28 cellular contexts compared by ENCODE assay signal in the genomic region with DNA sequence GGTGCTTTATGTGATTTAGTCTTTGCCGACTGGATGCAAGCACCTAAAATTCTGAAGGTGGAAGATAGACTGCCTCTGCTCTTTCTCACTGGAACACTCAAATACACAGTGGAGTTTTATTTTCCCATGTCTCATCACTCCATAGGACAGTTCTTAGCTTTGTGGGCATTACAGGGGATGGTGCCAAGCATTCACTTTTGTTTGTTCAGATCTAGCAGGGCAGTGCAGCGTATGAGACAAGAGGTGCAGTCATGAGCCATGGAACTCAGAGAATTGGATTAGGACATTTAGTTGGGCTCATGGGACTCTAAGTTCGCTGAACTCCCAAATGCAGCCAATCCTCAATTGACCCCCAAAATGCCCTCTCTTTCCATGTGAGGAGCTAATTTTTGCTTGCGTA.
"Had no signal": no experiment of that assay in that cellular context is flagged by ENCODE, and none has a peak within 500 bp of the region (broad histone marks: within the 10 kb centered on the region; RNA-seq: fewer than 3 reads in every experiment).

No MANE protein-coding gene starts in this region.

- H3K27ac ChIP-seq: breast epithelium, esophagus muscularis mucosa, foreskin keratinocyte, skin epidermis, stomach, testis, transverse colon had no signal

- H3K4me1 ChIP-seq: breast epithelium, esophagus muscularis mucosa, foreskin keratinocyte, stomach, testis, transverse colon had no signal

- H3K27me3 Mint-ChIP-seq: activated CD4-positive, alpha-beta memory T cell treated with anti-CD3 and anti-CD28 coated beads, Interleukin-2, amount 10 ng/mL, durations not matched to agents 7 days and 5 days; activated CD4-positive, alpha-beta T cell treated with anti-CD3 and anti-CD28 coated beads, Interleukin-2, amount 10 ng/mL, durations not matched to agents 24 days and 14 days; activated T-cell treated with anti-CD3 and anti-CD28 coated beads, Interleukin-2, amount 50 U/mL, for 24 hours; central memory CD8-positive, alpha-beta T cell; dendritic cell treated with granulocyte-macrophage colony-stimulating factor and Interleukin-4, amounts not matched to agents 40 ng/mL and 50 ng/mL, for 4 days; naive thymus-derived CD8-positive, alpha-beta T cell; stimulated activated memory B cell treated with anti-CD40 and anti-IgM and Interleukin-4, amounts not matched to agents 10 μg/mL and 1 μg/mL and 100 μg/mL, for 72 hours had no signal

- H3K27me3 ChIP-seq: breast epithelium, esophagus muscularis mucosa, foreskin keratinocyte, stomach, testis, transverse colon had no signal

- H3K27ac Mint-ChIP-seq: activated CD4-positive, alpha-beta memory T cell treated with anti-CD3 and anti-CD28 coated beads, Interleukin-2, amount 10 ng/mL, durations not matched to agents 7 days and 5 days; activated CD4-positive, alpha-beta T cell treated with anti-CD3 and anti-CD28 coated beads, Interleukin-2, amount 10 ng/mL, durations not matched to agents 24 days and 14 days; activated T-cell treated with anti-CD3 and anti-CD28 coated beads, Interleukin-2, amount 50 U/mL, for 24 hours; dendritic cell treated with granulocyte-macrophage colony-stimulating factor and Interleukin-4, amounts not matched to agents 40 ng/mL and 50 ng/mL, for 4 days; naive thymus-derived CD8-positive, alpha-beta T cell; stimulated activated memory B cell treated with anti-CD40 and anti-IgM and Interleukin-4, amounts not matched to agents 10 μg/mL and 1 μg/mL and 100 μg/mL, for 72 hours had no signal

- ATAC-seq: foreskin keratinocyte; left cardiac atrium; left ventricle myocardium superior; naive thymus-derived CD8-positive, alpha-beta T cell; sciatic nerve; stimulated activated memory B cell treated with anti-CD40 and anti-IgM and Interleukin-4, amounts not matched to agents 10 μg/mL and 1 μg/mL and 100 μg/mL, for 72 hours had no signal

- H3K36me3 Mint-ChIP-seq: naive thymus-derived CD8-positive, alpha-beta T cell; stimulated activated memory B cell treated with anti-CD40 and anti-IgM and Interleukin-4, amounts not matched to agents 10 μg/mL and 1 μg/mL and 100 μg/mL, for 72 hours had no signal

- DNase-seq: activated CD4-positive, alpha-beta memory T cell treated with anti-CD3 and anti-CD28 coated beads, Interleukin-2, amount 10 ng/mL, durations not matched to agents 7 days and 5 days; activated CD4-positive, alpha-beta T cell treated with anti-CD3 and anti-CD28 coated beads, Interleukin-2, amount 10 ng/mL, durations not matched to agents 24 days and 14 days; activated CD4-positive, CD25-positive, alpha-beta regulatory T cell treated with anti-CD3 and anti-CD28 coated beads, Interleukin-2, amount 50 U/mL, for 72 hours; activated CD8-positive, alpha-beta memory T cell treated with anti-CD3 and anti-CD28 coated beads, Interleukin-2, amount 50 U/mL, for 48 hours; activated gamma-delta T cell; activated naive CD4-positive, alpha-beta T cell treated with anti-CD3 and anti-CD28 coated beads, Interleukin-2, amount 50 U/mL, for 16 hours; activated T-cell treated with anti-CD3 and anti-CD28 coated beads, Interleukin-2, amount 50 U/mL, for 24 hours; amniotic stem cell; effector CD4-positive, alpha-beta T cell; foreskin keratinocyte; islet precursor cell; left cardiac atrium; left ventricle myocardium superior; naive thymus-derived CD8-positive, alpha-beta T cell; stimulated activated CD4-positive, alpha-beta T cell treated with anti-CD3 and anti-CD28 coated beads, Interleukin-4, amount 100 ng/mL, for 4 hours; stimulated activated CD8-positive, alpha-beta memory T cell treated with anti-CD3 and anti-CD28 coated beads, Interleukin-4, amount 100 ng/mL, for 48 hours; stomach; T-helper 2 cell; testis; transverse colon had no signal

- H3K4me3 Mint-ChIP-seq: activated CD4-positive, alpha-beta memory T cell treated with anti-CD3 and anti-CD28 coated beads, Interleukin-2, amount 10 ng/mL, durations not matched to agents 7 days and 5 days; activated CD4-positive, alpha-beta T cell treated with anti-CD3 and anti-CD28 coated beads, Interleukin-2, amount 10 ng/mL, durations not matched to agents 24 days and 14 days; activated T-cell treated with anti-CD3 and anti-CD28 coated beads, Interleukin-2, amount 50 U/mL, for 24 hours; central memory CD8-positive, alpha-beta T cell; dendritic cell treated with granulocyte-macrophage colony-stimulating factor and Interleukin-4, amounts not matched to agents 40 ng/mL and 50 ng/mL, for 4 days; naive thymus-derived CD8-positive, alpha-beta T cell; neural crest cell; stimulated activated memory B cell treated with anti-CD40 and anti-IgM and Interleukin-4, amounts not matched to agents 10 μg/mL and 1 μg/mL and 100 μg/mL, for 72 hours had no signal

- H3K9me3 Mint-ChIP-seq: activated CD4-positive, alpha-beta memory T cell treated with anti-CD3 and anti-CD28 coated beads, Interleukin-2, amount 10 ng/mL, durations not matched to agents 7 days and 5 days; activated CD4-positive, alpha-beta T cell treated with anti-CD3 and anti-CD28 coated beads, Interleukin-2, amount 10 ng/mL, durations not matched to agents 24 days and 14 days; central memory CD8-positive, alpha-beta T cell; dendritic cell treated with granulocyte-macrophage colony-stimulating factor and Interleukin-4, amounts not matched to agents 40 ng/mL and 50 ng/mL, for 4 days; stimulated activated memory B cell treated with anti-CD40 and anti-IgM and Interleukin-4, amounts not matched to agents 10 μg/mL and 1 μg/mL and 100 μg/mL, for 72 hours had no signal

- H3K9me3 ChIP-seq: breast epithelium, stomach, testis, transverse colon had no signal

- H3K36me3 ChIP-seq: breast epithelium, esophagus muscularis mucosa, stomach, transverse colon had no signal

- H3K4me1 Mint-ChIP-seq: activated CD4-positive, alpha-beta memory T cell treated with anti-CD3 and anti-CD28 coated beads, Interleukin-2, amount 10 ng/mL, durations not matched to agents 7 days and 5 days; activated CD4-positive, alpha-beta T cell treated with anti-CD3 and anti-CD28 coated beads, Interleukin-2, amount 10 ng/mL, durations not matched to agents 24 days and 14 days; central memory CD8-positive, alpha-beta T cell; naive thymus-derived CD8-positive, alpha-beta T cell; neural crest cell; stimulated activated memory B cell treated with anti-CD40 and anti-IgM and Interleukin-4, amounts not matched to agents 10 μg/mL and 1 μg/mL and 100 μg/mL, for 72 hours had no signal

- H3K4me3 ChIP-seq: breast epithelium, esophagus muscularis mucosa, skin epidermis, stomach, testis, transverse colon had no signal
